ENCODE assay signal across 23 cellular contexts in genomic region chr6:145738265-145738664, GRCh38.
"Had no signal": no experiment of that assay in that cellular context is flagged by ENCODE, and none has a peak within 500 bp of the region (broad histone marks: within the 10 kb centered on the region; RNA-seq: fewer than 3 reads in every experiment).

No MANE protein-coding gene starts in this region.

- H3K36me3 ChIP-seq: colonic mucosa, esophagus squamous epithelium, gastrocnemius medialis, heart right ventricle, left lung, lower lobe of right lung had no signal

- H3K9me3 ChIP-seq: colonic mucosa, esophagus squamous epithelium, gastrocnemius medialis, heart right ventricle, left lung, lower lobe of right lung, mucosa of descending colon had no signal

- H3K4me1 ChIP-seq: colonic mucosa had no signal

- H3K27ac ChIP-seq: colonic mucosa, dorsolateral prefrontal cortex, gastrocnemius medialis, heart right ventricle, left lung, lower lobe of right lung had no signal

- H3K4me3 ChIP-seq: colonic mucosa, dorsolateral prefrontal cortex, esophagus squamous epithelium, gastrocnemius medialis, heart right ventricle, left lung, lower lobe of right lung, mucosa of descending colon had no signal

- ATAC-seq: gastrocnemius medialis; heart right ventricle; left cardiac atrium; left lung; left ventricle myocardium superior; lower lobe of right lung; mucosa of descending colon; naive thymus-derived CD4-positive, alpha-beta T cell had no signal

- DNase-seq: colonic mucosa; cortex of kidney; dorsolateral prefrontal cortex; effector CD4-positive, alpha-beta T cell; effector memory CD4-positive, alpha-beta T cell; esophagus squamous epithelium; foreskin fibroblast; foreskin melanocyte; gastrocnemius medialis; glutamatergic neuron; head of caudate nucleus; heart right ventricle; hippocampal formation; left cardiac atrium; left lung; left ventricle myocardium superior; lower lobe of right lung; mesenchymal stem cell; mucosa of descending colon; naive thymus-derived CD4-positive, alpha-beta T cell had no signal

- H3K27me3 ChIP-seq: colonic mucosa, dorsolateral prefrontal cortex, gastrocnemius medialis, heart right ventricle, left lung had no signal

- FAIRE-seq: endothelial cell of umbilical vein, islet of Langerhans, keratinocyte had no signal
